ENCODE assay signal across 11 cellular contexts in the genomic region with DNA sequence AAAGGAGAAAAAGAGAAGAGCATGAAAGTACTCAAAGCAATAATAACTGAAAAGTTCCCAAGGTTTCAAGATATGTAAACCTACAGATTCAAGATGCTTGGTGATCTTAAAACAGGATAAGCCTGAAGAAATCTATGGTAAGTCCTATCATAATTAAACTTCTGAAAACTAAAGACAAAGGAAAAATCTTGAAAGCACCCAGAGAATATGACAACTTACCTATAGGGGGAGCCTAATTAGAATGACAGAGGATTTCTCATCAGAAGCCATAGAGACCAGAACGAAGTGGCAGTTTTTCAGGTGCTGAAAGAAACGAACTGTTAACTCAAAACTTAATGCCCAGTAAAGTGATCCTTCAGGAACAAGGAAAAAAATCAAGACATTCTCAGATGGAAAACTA. TPM values are rescaled to one million over a fixed set of nuclear protein-coding genes. Genes with fewer than 3 reads are reported as not detected.
DNase-seq lines count a peak whose midpoint lies in the region; ATAC-seq and TF ChIP-seq lines count a peak whose summit lies in the region.
"Had no signal": no experiment of that assay in that cellular context is flagged by ENCODE, and none has a peak within 500 bp of the region (broad histone marks: within the 10 kb centered on the region; RNA-seq: fewer than 3 reads in every experiment).

No MANE protein-coding gene starts in this region.

- DNase-seq in AG09309 (ENCODE audit: low read depth) (no peak), H7 (peak; percentile 45), RKO (ENCODE audit: low spot score) (peak; percentile 30), foreskin keratinocyte (peak in 1 of 2 donors; percentile 25), occipital lobe (lab: John Stamatoyannopoulos, UW) (no peak), NCI-H1436 treated with DMSO at 0.1 percent for 48 hours (lab: John Stamatoyannopoulos, UW) (no peak)
- DNase-seq in activated T-cell treated with anti-CD3 and anti-CD28 coated beads, Interleukin-2, amount 50 U/mL, for 24 hours, result no peak
- DNase-seq: activated effector memory CD4-positive, alpha-beta T cell treated with anti-CD3 and anti-CD28 coated beads, Interleukin-2, amount 50 U/mL, for 16 hours; NCI-H1694 had no signal

- no peak overlapping the region for H3K27ac Mint-ChIP-seq in activated T-cell treated with anti-CD3 and anti-CD28 coated beads, Interleukin-2, amount 50 U/mL, for 24 hours

- no peaks in the 10 kb centered on the region for H3K4me1 Mint-ChIP-seq in activated T-cell treated with anti-CD3 and anti-CD28 coated beads, Interleukin-2, amount 50 U/mL, for 24 hours (ENCODE audit: low read depth)

- no peaks in the 10 kb centered on the region for H3K27me3 ChIP-seq in H7 (ENCODE audit: control insufficient read depth, insufficient read depth, low read length)
- H3K27me3 ChIP-seq in foreskin keratinocyte, result no peaks in the 10 kb centered on the region

- peak; percentile 40 for TF ChIP-seq CTCF in AG09309 (IDR thresholded peaks at IDR 0.05; ENCODE audit: control insufficient read depth, insufficient read depth, low read depth, low read length, missing control alignments)
- peak; percentile 73 for TF ChIP-seq CTCF in foreskin keratinocyte (conservative IDR thresholded peaks at IDR 0.05)

- no peak overlapping the region for H3K27ac ChIP-seq in foreskin keratinocyte

- no peaks in the 10 kb centered on the region for H3K36me3 Mint-ChIP-seq in activated T-cell treated with anti-CD3 and anti-CD28 coated beads, Interleukin-2, amount 50 U/mL, for 24 hours (ENCODE audit: low read depth)

- peak; percentile 41 for ATAC-seq in foreskin keratinocyte
- no peak for ATAC-seq in GM18511 (IDR thresholded peaks at IDR 0.05; ENCODE audit: unreplicated experiment)

- H3K4me3 ChIP-seq in AG09309 (ENCODE audit: control insufficient read depth, low read depth, low read length) (no peak overlapping the region), H7 (ENCODE audit: insufficient read depth, low read depth, low read length) (no peak overlapping the region)

- peaks cover 65% of the 10 kb centered on the region for H3K27me3 Mint-ChIP-seq in activated T-cell treated with anti-CD3 and anti-CD28 coated beads, Interleukin-2, amount 50 U/mL, for 24 hours

- H3K36me3 ChIP-seq in H7 (replicated peaks; ENCODE audit: control insufficient read depth, insufficient read depth, low read length), result no peaks in the 10 kb centered on the region

- H3K4me3 Mint-ChIP-seq in activated T-cell treated with anti-CD3 and anti-CD28 coated beads, Interleukin-2, amount 50 U/mL, for 24 hours, result no peak overlapping the region

- H3K4me1 ChIP-seq in foreskin keratinocyte, result peaks cover 8% of the 10 kb centered on the region

- no peaks in the 10 kb centered on the region for H3K9me3 Mint-ChIP-seq in activated T-cell treated with anti-CD3 and anti-CD28 coated beads, Interleukin-2, amount 50 U/mL, for 24 hours

RNA-seq across cellular contexts. Expression of gene XDH, which starts 59.7 kb away (rescaled TPM):
- total RNA-seq in H7 (2014; rRNA removed; shearing (Covaris generic)), result 0.59 and 1.3 TPM in 2 replicates
- total RNA-seq in foreskin keratinocyte (19.3 and 23.6 TPM in 2 replicates), occipital lobe (not detected)
- 6.6 and 7.7 TPM in 2 replicates for polyA plus RNA-seq in foreskin keratinocyte
- total RNA-seq: endothelial cell of umbilical vein had no signal
- polyA plus RNA-seq: endothelial cell of umbilical vein had no signal

Comparison
In these comparisons a context has a peak if more than half of its experiments do, and no peak if none do; other contexts are left out.
1. DNase-seq: peak in H7 (single experiment) and RKO (single experiment); none in AG09309 (single experiment), occipital lobe (single experiment), activated T-cell treated with anti-CD3 and anti-CD28 coated beads, Interleukin-2, amount 50 U/mL, for 24 hours (single experiment) and NCI-H1436 treated with DMSO at 0.1 percent for 48 hours (single experiment).